10 cellular contexts compared by ENCODE assay signal in genomic region chr7:101155303-101155702, GRCh38. TPM values are rescaled to one million over a fixed set of nuclear protein-coding genes. Genes with fewer than 3 reads are reported as not detected.
DNase-seq lines count a peak whose midpoint lies in the region; ATAC-seq and TF ChIP-seq lines count a peak whose summit lies in the region.
"Had no signal": no experiment of that assay in that cellular context is flagged by ENCODE, and none has a peak within 500 bp of the region (broad histone marks: within the 10 kb centered on the region; RNA-seq: fewer than 3 reads in every experiment).

No MANE protein-coding gene starts in this region.

- H3K36me3 ChIP-seq in SJSA1 (peaks cover 18% of the 10 kb centered on the region), rectal smooth muscle tissue (ENCODE audit: control insufficient read depth, insufficient read depth, low read length) (peaks cover 7% of the 10 kb centered on the region)

- ATAC-seq in HG02981 (IDR thresholded peaks at IDR 0.05; ENCODE audit: unreplicated experiment) = no peak

- H3K4me3 ChIP-seq in SJSA1 (peak overlapping the region; percentile 45), fibroblast of mammary gland (ENCODE audit: control insufficient read depth, low read depth, low read length) (peak overlapping the region; percentile 80), rectal smooth muscle tissue (ENCODE audit: low read length) (peak overlapping the region; percentile 68)

- H3K27me3 ChIP-seq in SJSA1 (replicated peaks) = 0 out of 2 replicates have a peak, but pooled peaks cover 2% of the 10 kb centered on the region
- no peaks in the 10 kb centered on the region for H3K27me3 ChIP-seq in rectal smooth muscle tissue (ENCODE audit: control insufficient read depth, insufficient read depth, low read length)

- no peak for TF ChIP-seq CTCF in GM10266 (IDR thresholded peaks at IDR 0.05; ENCODE audit: control insufficient read depth, insufficient read depth, low read depth, missing control alignments)
- no peak for TF ChIP-seq CTCF in fibroblast of mammary gland (conservative IDR thresholded peaks at IDR 0.05; ENCODE audit: control insufficient read depth, insufficient read depth, low read depth, low read length)

- DNase-seq in GM10266 (ENCODE audit: extremely low spot score) = peak; percentile 51
- DNase-seq in SJSA1 (ENCODE audit: low read depth in 1 of 2, low spot score in 2 of 2) = no peak
- no peak for DNase-seq in fibroblast of mammary gland (ENCODE audit: low read depth)
- no peak for DNase-seq in NCI-H526 (lab: John Stamatoyannopoulos, UW)
- DNase-seq in NAMALWA (ENCODE audit: low spot score) = no peak
- DNase-seq in NCI-H187 treated with DMSO at 0.1 percent for 48 hours (lab: John Stamatoyannopoulos, UW) = no peak
- DNase-seq: OCI-M1 had no signal

- H3K27ac ChIP-seq in SJSA1 (no peak overlapping the region), rectal smooth muscle tissue (ENCODE audit: low read depth, low read length) (no peak overlapping the region)

- H3K9ac ChIP-seq in rectal smooth muscle tissue (ENCODE audit: low read length) = no peak overlapping the region

- no peaks in the 10 kb centered on the region; the same call in 1 of the 2 replicates for H3K9me3 ChIP-seq in SJSA1 (replicated peaks)

- H3K4me1 ChIP-seq in SJSA1 (replicated peaks) (peaks cover 12% of the 10 kb centered on the region), rectal smooth muscle tissue (ENCODE audit: control insufficient read depth, insufficient read depth, low read length) (no peaks in the 10 kb centered on the region)

RNA-seq across cellular contexts. Expression of gene AP1S1, which starts 1.0 kb away (rescaled TPM):
- total RNA-seq in SJSA1 (2014; rRNA removed; shearing (Covaris generic)) = 98.4 and 119 TPM in 2 replicates

RNA-seq across cellular contexts. Expression of gene VGF, which starts 10.1 kb away (rescaled TPM):
- total RNA-seq in SJSA1 (2014; rRNA removed; shearing (Covaris generic)) = not detected in 2 replicates
- total RNA-seq: subcutaneous adipose tissue had no signal

RNA-seq across cellular contexts. Expression of gene NAT16, which starts 24.8 kb away (rescaled TPM):
- total RNA-seq in SJSA1 (2014; rRNA removed; shearing (Covaris generic)) = not detected in 2 replicates
- total RNA-seq: subcutaneous adipose tissue had no signal

RNA-seq across cellular contexts. Expression of gene SERPINE1, which starts 28.4 kb away (rescaled TPM):
- 21.8 and 25.6 TPM in 2 replicates for total RNA-seq in SJSA1 (2014; rRNA removed; shearing (Covaris generic))

RNA-seq across cellular contexts. Expression of gene MOGAT3, which starts 45.5 kb away (rescaled TPM):
- total RNA-seq in SJSA1 (2014; rRNA removed; shearing (Covaris generic)) = not detected in 2 replicates
- total RNA-seq: subcutaneous adipose tissue had no signal
